ENCODE assay signal across 8 cellular contexts in the genomic region with DNA sequence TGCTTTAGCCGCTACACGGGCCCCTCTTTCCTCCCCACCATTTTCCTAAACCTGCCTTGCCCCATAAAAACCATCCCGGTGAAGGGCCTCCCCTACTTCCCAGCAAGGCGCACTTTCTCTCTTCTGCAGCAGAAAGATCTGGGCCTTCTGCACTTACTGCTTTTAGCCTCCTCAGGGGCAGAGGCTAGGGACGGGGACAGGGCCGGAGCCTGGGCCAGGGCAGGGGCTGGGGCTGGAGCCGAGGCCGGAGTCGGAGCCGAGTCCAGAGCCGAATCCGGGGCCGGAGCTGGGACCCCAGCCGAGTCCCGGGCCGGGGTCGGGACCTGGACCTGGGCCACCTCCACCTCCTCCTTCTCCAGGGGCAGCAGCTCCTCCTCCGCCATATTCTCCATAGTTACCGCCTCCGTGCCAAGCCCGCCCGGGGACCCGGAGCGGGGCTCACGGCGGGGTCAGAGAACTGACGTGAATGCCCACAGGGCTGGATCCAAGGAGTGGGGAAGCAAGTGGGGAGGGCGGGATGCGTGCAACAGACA. TPM values are rescaled to one million over a fixed set of nuclear protein-coding genes. Genes with fewer than 3 reads are reported as not detected.
DNase-seq lines count a peak whose midpoint lies in the region; ATAC-seq, FAIRE-seq and TF ChIP-seq lines count a peak whose summit lies in the region.

No MANE protein-coding gene starts in this region.

- TF ChIP-seq CTCF in HCT116 (IDR thresholded peaks at IDR 0.05 in 2 of 3, conservative IDR thresholded peaks at IDR 0.05 in 1 of 3; ENCODE audit: borderline replicate concordance in 1 of 3, insufficient read depth in 1 of 3, low read depth in 2 of 3, low read length in 2 of 3) (no peak), astrocyte of the spinal cord (IDR thresholded peaks at IDR 0.05; ENCODE audit: low read depth, low read length) (no peak), keratinocyte (optimal IDR thresholded peaks at IDR 0.05 in 1 of 3, IDR thresholded peaks at IDR 0.05 in 1 of 3, conservative IDR thresholded peaks at IDR 0.05 in 1 of 3; ENCODE audit: extremely low read depth in 1 of 3, insufficient read depth in 2 of 3, low read length in 3 of 3) (no peak)

- H3K79me2 ChIP-seq in HCT116 (ENCODE audit: insufficient read depth, low read length) (peaks cover 14% of the 10 kb centered on the region), keratinocyte (ENCODE audit: control insufficient read depth, insufficient read depth, low read length) (peaks cover 12% of the 10 kb centered on the region)

- no peak for TF ChIP-seq RAD21 in HCT116 (IDR thresholded peaks at IDR 0.05; ENCODE audit: low read depth)

- in situ Hi-C loops in astrocyte of the spinal cord (cut with HindIII; ENCODE audit: low sequenced_read_pairs), result no loop called here

- peak; percentile 77 for DNase-seq in SKM-1 treated with dmso at 0.1 percent for 144 hours (lab: John Stamatoyannopoulos, UW; ENCODE audit: unreplicated experiment)
- no peak for DNase-seq in SKM-1 (lab: John Stamatoyannopoulos, UW; ENCODE audit: unreplicated experiment)
- no peak for DNase-seq in HCT116 (ENCODE audit: low read depth, low spot score)
- DNase-seq in MG63, result no peak
- no peak for DNase-seq in astrocyte of the spinal cord (ENCODE audit: low read depth, low spot score)
- no peak for DNase-seq in keratinocyte (ENCODE audit: low read depth, low spot score)
- no peak for DNase-seq in stimulated activated naive B cell treated with anti-CD40 and anti-IgM and Interleukin-4, amounts not matched to agents 10 μg/mL and 1 μg/mL and 100 μg/mL, for 72 hours
- DNase-seq in HEK293T (ENCODE audit: extremely low spot score), result no peak

- H3K9ac ChIP-seq in HCT116 (ENCODE audit: low read length) (peak overlapping the region; percentile 86), keratinocyte (ENCODE audit: control insufficient read depth, extremely low read depth, insufficient read depth, low read length) (peak overlapping the region; percentile 86)

- intact Hi-C loops in HCT116 (cut with micrococcal nuclease), result loop anchor here (2.0 to 10.0 kb wide), 3 partner anchors 158 to 402 kb away; partner anchors contain the start of genes EDEM3 and IVNS1ABP

- H3K9me2 ChIP-seq in HCT116 (ENCODE audit: insufficient read depth), result no peaks in the 10 kb centered on the region

- peak overlapping the region; percentile 99 for H3K27ac Mint-ChIP-seq in stimulated activated naive B cell treated with anti-CD40 and anti-IgM and Interleukin-4, amounts not matched to agents 10 μg/mL and 1 μg/mL and 100 μg/mL, for 72 hours

- dilution Hi-C loops in keratinocyte (cut with MboI; ENCODE audit: extremely low pct_ligation_motif_present, low sequenced_read_pairs), result no loop called here

- H3K36me3 Mint-ChIP-seq in stimulated activated naive B cell treated with anti-CD40 and anti-IgM and Interleukin-4, amounts not matched to agents 10 μg/mL and 1 μg/mL and 100 μg/mL, for 72 hours, result peaks cover 2 to 8% of the 10 kb centered on the region in 2 donors

- peak overlapping the region; percentile 91 for H3K4me2 ChIP-seq in HCT116 (ENCODE audit: low read length)
- peak overlapping the region; percentile 89 for H3K4me2 ChIP-seq in keratinocyte (ENCODE audit: control insufficient read depth, extremely low read depth, insufficient read depth, low read depth, low read length)

- POLR2A ChIA-PET in HCT116 (lab: Charles Lee) (no interaction called here), HEK293T (lab: Yijun Ruan, JAX) (interaction anchor here (0.6 to 2.0 kb wide), 5 partner anchors 14 to 401 kb away, joined by 3 to 12 read pairs (median 4); partner anchors contain the start of genes EDEM3 and RNF2)

- H3K9me1 ChIP-seq in keratinocyte (ENCODE audit: control insufficient read depth, extremely low read depth, insufficient read depth, low read length), result no peaks in the 10 kb centered on the region

- H3K4me3 ChIP-seq in HCT116 (replicated peaks in 1 of 2; ENCODE audit: low read depth in 1 of 2, low read length in 2 of 2), result peak overlapping the region; percentile 76 to 88
- peak overlapping the region; percentile 92 for H3K4me3 ChIP-seq in MG63
- peak overlapping the region; percentile 97 for H3K4me3 ChIP-seq in astrocyte of the spinal cord (ENCODE audit: low read depth, low read length)
- H3K4me3 ChIP-seq in keratinocyte (ENCODE audit: control insufficient read depth in 2 of 3, extremely low read depth in 1 of 3, insufficient read depth in 2 of 3, low read depth in 1 of 3, low read length in 3 of 3), result peak overlapping the region; percentile 90 to 96 (median 95)

- no peak for TF ChIP-seq POLR2A in HCT116 (IDR thresholded peaks at IDR 0.05; ENCODE audit: borderline replicate concordance, extremely low read depth, insufficient read depth, insufficient read length)

- TSS peak; percentile 81 for BruUV-seq in HCT116 (replicated peaks; lab: Mats Ljungman, UMichigan)

- H3K9me3 Mint-ChIP-seq in stimulated activated naive B cell treated with anti-CD40 and anti-IgM and Interleukin-4, amounts not matched to agents 10 μg/mL and 1 μg/mL and 100 μg/mL, for 72 hours, result no peaks in the 10 kb centered on the region

- no peaks in the 10 kb centered on the region for H3K27me3 ChIP-seq in HCT116 (ENCODE audit: insufficient read depth, low read length)
- H3K27me3 ChIP-seq in MG63, result no peaks in the 10 kb centered on the region
- H3K27me3 ChIP-seq in keratinocyte (ENCODE audit: control insufficient read depth, extremely low read depth, insufficient read depth, low read length), result no peaks in the 10 kb centered on the region

- peak overlapping the region; percentile 56 for H2AFZ ChIP-seq in HCT116 (ENCODE audit: low read depth, low read length, poor library complexity, severe bottlenecking)
- H2AFZ ChIP-seq in keratinocyte (ENCODE audit: control insufficient read depth, low read length), result peak overlapping the region; percentile 74

- ATAC-seq in HCT116, result peak; percentile 55
- peak; percentile 36 to 38 for ATAC-seq in stimulated activated naive B cell treated with anti-CD40 and anti-IgM and Interleukin-4, amounts not matched to agents 10 μg/mL and 1 μg/mL and 100 μg/mL, for 72 hours (replicated peaks)

- FAIRE-seq in keratinocyte (lab: Jason Lieb, UNC), result no peak

- H3K9me3 ChIP-seq in HCT116 (ENCODE audit: control insufficient read depth in 1 of 2, insufficient read depth in 1 of 2, low read depth in 1 of 2, low read length in 2 of 2) (no peaks in the 10 kb centered on the region), MG63 (no peaks in the 10 kb centered on the region), keratinocyte (ENCODE audit: control insufficient read depth, low read depth, low read length) (no peaks in the 10 kb centered on the region)

- peaks cover 0 to 19% of the 10 kb centered on the region in 2 experiments; a peak in 2 of 4 replicates for H3K4me1 ChIP-seq in HCT116 (ENCODE audit: control insufficient read depth in 1 of 2, insufficient read depth in 2 of 2, low read length in 2 of 2)
- H3K4me1 ChIP-seq in keratinocyte (ENCODE audit: control insufficient read depth, extremely low read depth, insufficient read depth, low read length), result peaks cover 6% of the 10 kb centered on the region

- peaks cover 25 to 35% of the 10 kb centered on the region in 2 donors for H3K4me1 Mint-ChIP-seq in stimulated activated naive B cell treated with anti-CD40 and anti-IgM and Interleukin-4, amounts not matched to agents 10 μg/mL and 1 μg/mL and 100 μg/mL, for 72 hours

- no peaks in the 10 kb centered on the region for H3K36me3 ChIP-seq in HCT116 (ENCODE audit: control insufficient read depth in 1 of 2, insufficient read depth in 2 of 2, low read length in 2 of 2)
- no peaks in the 10 kb centered on the region for H3K36me3 ChIP-seq in MG63
- H3K36me3 ChIP-seq in keratinocyte (ENCODE audit: control insufficient read depth in 2 of 2, extremely low read depth in 1 of 2, insufficient read depth in 2 of 2, low read length in 2 of 2), result no peaks in the 10 kb centered on the region

- H3K27ac ChIP-seq in HCT116 (ENCODE audit: low read depth, low read length), result peak overlapping the region; percentile 76
- H3K27ac ChIP-seq in keratinocyte (ENCODE audit: control insufficient read depth, insufficient read depth, low read length), result peak overlapping the region; percentile 86

- H4K20me1 ChIP-seq in HCT116 (ENCODE audit: insufficient read depth) (no peaks in the 10 kb centered on the region), keratinocyte (ENCODE audit: control insufficient read depth, extremely low read depth, insufficient read depth, low read length) (no peaks in the 10 kb centered on the region)

- H3K27me3 Mint-ChIP-seq in stimulated activated naive B cell treated with anti-CD40 and anti-IgM and Interleukin-4, amounts not matched to agents 10 μg/mL and 1 μg/mL and 100 μg/mL, for 72 hours, result no peaks in the 10 kb centered on the region

- RAD21 ChIA-PET in HCT116 (lab: Charles Lee; ENCODE audit: low non-redundant PET in 1 of 2, low total read pairs in 2 of 2, uncharacterized antibody in 2 of 2, unreplicated experiment in 2 of 2), result no interaction called here

- CTCF ChIA-PET in HCT116 (lab: Charles Lee), result interaction anchor here (0.5 kb wide), 1 partner anchor 14 kb away, joined by 3 read pairs; no protein-coding TSS in a partner anchor
- CTCF ChIA-PET in HEK293T (lab: Yijun Ruan, JAX), result interaction anchor here (3.9 kb wide), 1 partner anchor 14 kb away, joined by 18 read pairs; no protein-coding TSS in a partner anchor

- H3K4me3 Mint-ChIP-seq in stimulated activated naive B cell treated with anti-CD40 and anti-IgM and Interleukin-4, amounts not matched to agents 10 μg/mL and 1 μg/mL and 100 μg/mL, for 72 hours, result peak overlapping the region; percentile 92 to 98

RNA-seq across cellular contexts. Expression of gene TRMT1L, which starts 0.4 kb away (rescaled TPM):
- 28.3 TPM for total RNA-seq in HCT116 (2021; ENCODE audit: unreplicated experiment)
- 11.6 and 17.8 TPM in 2 replicates for polyA plus RNA-seq in HCT116 (2012)
- 8.9 and 13.0 TPM in 2 replicates for total RNA-seq in MG63 (2014; rRNA removed; shearing (Covaris generic); ENCODE audit: low replicate concordance)
- 17.3 to 34.5 TPM (median 22.2 TPM) in 3 replicates for polyA plus RNA-seq in keratinocyte
- 10.7 TPM for polyA plus RNA-seq in keratinocyte (2011; ENCODE audit: low read depth)
- polyA plus RNA-seq in keratinocyte (2011; cell fraction: cytosol; rRNA removed), result 14.9 and 22.5 TPM in 2 replicates
- polyA plus RNA-seq in keratinocyte (2011; cell fraction: nucleus; rRNA removed), result 20.5 and 29.4 TPM in 2 replicates
- polyA plus RNA-seq in keratinocyte (2012; ENCODE audit: low replicate concordance), result 9.5 and 10.1 TPM in 2 replicates
- 28.8 to 41.3 TPM (median 37.9 TPM) in 3 replicates for polyA minus RNA-seq in keratinocyte
- polyA minus RNA-seq in keratinocyte (2011; cell fraction: cytosol; rRNA and poly(A)+ RNA removed), result 18.4 TPM
- polyA minus RNA-seq in keratinocyte (2011; cell fraction: nucleus; rRNA and poly(A)+ RNA removed), result 20.4 and 45.8 TPM in 2 replicates

RNA-seq across cellular contexts. Expression of gene SWT1, which starts 0.6 kb away (rescaled TPM):
- total RNA-seq in HCT116 (2021; ENCODE audit: unreplicated experiment), result 3.3 TPM
- polyA plus RNA-seq in HCT116 (2012), result 0.77 and 1.2 TPM in 2 replicates
- total RNA-seq in MG63 (2014; rRNA removed; shearing (Covaris generic); ENCODE audit: low replicate concordance), result 2.3 and 2.9 TPM in 2 replicates
- polyA plus RNA-seq in keratinocyte, result 1.4 to 2.9 TPM (median 2.3 TPM) in 3 replicates
- 4.4 TPM for polyA plus RNA-seq in keratinocyte (2011; ENCODE audit: low read depth)
- 1.4 and 2.7 TPM in 2 replicates for polyA plus RNA-seq in keratinocyte (2011; cell fraction: cytosol; rRNA removed)
- 3.6 and 4.6 TPM in 2 replicates for polyA plus RNA-seq in keratinocyte (2011; cell fraction: nucleus; rRNA removed)
- 1.6 and 2.5 TPM in 2 replicates for polyA plus RNA-seq in keratinocyte (2012; ENCODE audit: low replicate concordance)
- 1.7 to 3.4 TPM in 2 of 3 replicates, not detected in the other for polyA minus RNA-seq in keratinocyte
- 2.9 TPM for polyA minus RNA-seq in keratinocyte (2011; cell fraction: cytosol; rRNA and poly(A)+ RNA removed)
- 2.2 and 5.1 TPM in 2 replicates for polyA minus RNA-seq in keratinocyte (2011; cell fraction: nucleus; rRNA and poly(A)+ RNA removed)
